In genomic region chr17:47675380-47676198, GRCh38 we compare ENCODE assay signal across 1 cellular context.
TF ChIP-seq lines count a peak whose summit lies in the region.

No MANE protein-coding gene starts in this region.

TF ChIP-seq in HepG2, 621 proteins besides CTCF, POLR2A, EP300 and RAD21:
- TF ChIP-seq RBM22 (optimal IDR thresholded peaks at IDR 0.05; ENCODE audit: low read length), result peak; percentile 66
- TF ChIP-seq TEF (CRISPR knock-in tag; IDR thresholded peaks at IDR 0.05), result no peak
TF ChIP-seq in HepG2: peak in this region for 1.
